Comparison of ENCODE assay signal across 1 cellular context in the genomic region with DNA sequence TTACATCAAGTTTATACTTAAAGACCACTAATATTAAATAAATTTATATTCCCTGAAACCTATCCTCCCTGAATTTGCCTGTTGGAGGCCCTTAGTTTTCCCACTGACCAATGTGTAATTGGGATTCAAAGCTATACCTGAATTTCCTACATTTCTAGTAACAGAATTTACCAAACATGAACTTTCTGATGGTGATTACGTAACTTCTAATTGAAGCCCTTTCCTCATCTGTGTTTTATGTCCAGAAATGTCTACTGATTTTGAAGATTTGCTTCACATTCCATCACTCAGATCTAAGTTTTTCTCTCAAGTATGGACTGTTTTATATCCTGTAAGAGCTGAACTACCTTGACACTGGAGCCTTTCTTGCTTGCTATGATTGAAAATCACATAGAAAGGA.
TF ChIP-seq lines count a peak whose summit lies in the region.

No MANE protein-coding gene starts in this region.

TF ChIP-seq in HepG2, 621 proteins besides CTCF, POLR2A, EP300 and RAD21:
- TF ChIP-seq, protein P1, sequence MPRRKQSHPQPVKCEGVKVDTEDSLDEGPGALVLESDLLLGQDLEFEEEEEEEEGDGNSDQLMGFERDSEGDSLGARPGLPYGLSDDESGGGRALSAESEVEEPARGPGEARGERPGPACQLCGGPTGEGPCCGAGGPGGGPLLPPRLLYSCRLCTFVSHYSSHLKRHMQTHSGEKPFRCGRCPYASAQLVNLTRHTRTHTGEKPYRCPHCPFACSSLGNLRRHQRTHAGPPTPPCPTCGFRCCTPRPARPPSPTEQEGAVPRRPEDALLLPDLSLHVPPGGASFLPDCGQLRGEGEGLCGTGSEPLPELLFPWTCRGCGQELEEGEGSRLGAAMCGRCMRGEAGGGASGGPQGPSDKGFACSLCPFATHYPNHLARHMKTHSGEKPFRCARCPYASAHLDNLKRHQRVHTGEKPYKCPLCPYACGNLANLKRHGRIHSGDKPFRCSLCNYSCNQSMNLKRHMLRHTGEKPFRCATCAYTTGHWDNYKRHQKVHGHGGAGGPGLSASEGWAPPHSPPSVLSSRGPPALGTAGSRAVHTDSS (CRISPR knock-in tag; conservative IDR thresholded peaks at IDR 0.05) = no peak
- TF ChIP-seq CEBPB (IDR thresholded peaks at IDR 0.05; ENCODE audit: borderline replicate concordance, low read depth, low read length) = peak; percentile 78
